In the genomic region with DNA sequence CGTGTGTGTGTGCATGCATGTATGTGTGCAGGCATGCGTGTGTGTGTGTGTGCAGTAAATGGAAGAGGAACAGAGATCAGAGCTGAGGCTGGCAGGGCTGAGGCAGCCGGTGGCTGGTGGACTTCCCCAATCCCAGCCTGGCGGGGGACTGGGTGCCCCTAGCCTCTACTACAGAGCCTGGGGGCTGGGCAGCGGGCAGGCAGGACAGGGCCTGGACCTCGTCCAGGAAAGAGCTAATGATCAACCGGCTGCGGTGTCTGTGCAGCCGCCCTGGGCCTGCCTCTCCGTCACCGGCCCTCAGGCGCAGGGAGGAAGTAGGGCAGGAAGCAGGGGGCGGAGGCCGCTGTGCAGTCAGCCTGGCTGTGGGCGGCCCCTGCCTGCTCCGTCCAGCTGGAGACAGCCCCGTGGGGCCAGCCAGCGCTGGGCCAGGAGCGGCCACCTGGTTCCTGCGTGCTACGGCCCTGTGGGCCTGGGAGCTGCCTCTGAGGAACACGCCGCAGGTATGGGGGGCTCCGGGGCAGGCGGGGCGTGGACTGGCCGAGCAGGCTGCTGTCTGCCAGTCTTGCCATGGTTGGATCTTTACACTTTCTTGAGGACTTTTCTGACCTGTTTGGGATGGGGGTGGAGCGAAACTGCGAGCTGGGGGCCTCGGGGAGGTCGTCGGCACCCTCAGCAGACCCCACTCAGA, we compare ENCODE assay signal across 1 cellular context.
TF ChIP-seq lines count a peak whose summit lies in the region.

Gene SH3TC1, plus strand, starts transcription at position 385 of the 688 bp plus-strand sequence. CDS start 5,905 bp downstream, outside the sequence.

TF ChIP-seq in HepG2, 621 proteins besides CTCF, POLR2A, EP300 and RAD21 (continued from another document and continues in another):
- TF ChIP-seq, protein P1, sequence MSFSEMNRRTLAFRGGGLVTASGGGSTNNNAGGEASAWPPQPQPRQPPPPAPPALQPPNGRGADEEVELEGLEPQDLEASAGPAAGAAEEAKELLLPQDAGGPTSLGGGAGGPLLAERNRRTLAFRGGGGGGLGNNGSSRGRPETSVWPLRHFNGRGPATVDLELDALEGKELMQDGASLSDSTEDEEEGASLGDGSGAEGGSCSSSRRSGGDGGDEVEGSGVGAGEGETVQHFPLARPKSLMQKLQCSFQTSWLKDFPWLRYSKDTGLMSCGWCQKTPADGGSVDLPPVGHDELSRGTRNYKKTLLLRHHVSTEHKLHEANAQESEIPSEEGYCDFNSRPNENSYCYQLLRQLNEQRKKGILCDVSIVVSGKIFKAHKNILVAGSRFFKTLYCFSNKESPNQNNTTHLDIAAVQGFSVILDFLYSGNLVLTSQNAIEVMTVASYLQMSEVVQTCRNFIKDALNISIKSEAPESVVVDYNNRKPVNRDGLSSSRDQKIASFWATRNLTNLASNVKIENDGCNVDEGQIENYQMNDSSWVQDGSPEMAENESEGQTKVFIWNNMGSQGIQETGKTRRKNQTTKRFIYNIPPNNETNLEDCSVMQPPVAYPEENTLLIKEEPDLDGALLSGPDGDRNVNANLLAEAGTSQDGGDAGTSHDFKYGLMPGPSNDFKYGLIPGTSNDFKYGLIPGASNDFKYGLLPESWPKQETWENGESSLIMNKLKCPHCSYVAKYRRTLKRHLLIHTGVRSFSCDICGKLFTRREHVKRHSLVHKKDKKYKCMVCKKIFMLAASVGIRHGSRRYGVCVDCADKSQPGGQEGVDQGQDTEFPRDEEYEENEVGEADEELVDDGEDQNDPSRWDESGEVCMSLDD (CRISPR knock-in tag; IDR thresholded peaks at IDR 0.05; ENCODE audit: borderline replicate concordance): no peak
- TF ChIP-seq, protein P2, sequence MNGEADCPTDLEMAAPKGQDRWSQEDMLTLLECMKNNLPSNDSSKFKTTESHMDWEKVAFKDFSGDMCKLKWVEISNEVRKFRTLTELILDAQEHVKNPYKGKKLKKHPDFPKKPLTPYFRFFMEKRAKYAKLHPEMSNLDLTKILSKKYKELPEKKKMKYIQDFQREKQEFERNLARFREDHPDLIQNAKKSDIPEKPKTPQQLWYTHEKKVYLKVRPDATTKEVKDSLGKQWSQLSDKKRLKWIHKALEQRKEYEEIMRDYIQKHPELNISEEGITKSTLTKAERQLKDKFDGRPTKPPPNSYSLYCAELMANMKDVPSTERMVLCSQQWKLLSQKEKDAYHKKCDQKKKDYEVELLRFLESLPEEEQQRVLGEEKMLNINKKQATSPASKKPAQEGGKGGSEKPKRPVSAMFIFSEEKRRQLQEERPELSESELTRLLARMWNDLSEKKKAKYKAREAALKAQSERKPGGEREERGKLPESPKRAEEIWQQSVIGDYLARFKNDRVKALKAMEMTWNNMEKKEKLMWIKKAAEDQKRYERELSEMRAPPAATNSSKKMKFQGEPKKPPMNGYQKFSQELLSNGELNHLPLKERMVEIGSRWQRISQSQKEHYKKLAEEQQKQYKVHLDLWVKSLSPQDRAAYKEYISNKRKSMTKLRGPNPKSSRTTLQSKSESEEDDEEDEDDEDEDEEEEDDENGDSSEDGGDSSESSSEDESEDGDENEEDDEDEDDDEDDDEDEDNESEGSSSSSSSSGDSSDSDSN (CRISPR knock-in tag; IDR thresholded peaks at IDR 0.05): peak; percentile 98
- TF ChIP-seq TCF7 (IDR thresholded peaks at IDR 0.05; ENCODE audit: low read depth): no peak
- TF ChIP-seq ZNF740 (CRISPR knock-in tag; IDR thresholded peaks at IDR 0.05): no peak
- peak; percentile 59; the same call in 1 of the 2 replicates for TF ChIP-seq BCL6 (CRISPR knock-in tag; IDR thresholded peaks at IDR 0.05)
- TF ChIP-seq ZNF234 (CRISPR knock-in tag; conservative IDR thresholded peaks at IDR 0.05): no peak
- peak; percentile 79 for TF ChIP-seq MAX (IDR thresholded peaks at IDR 0.05)
- TF ChIP-seq, protein P3, sequence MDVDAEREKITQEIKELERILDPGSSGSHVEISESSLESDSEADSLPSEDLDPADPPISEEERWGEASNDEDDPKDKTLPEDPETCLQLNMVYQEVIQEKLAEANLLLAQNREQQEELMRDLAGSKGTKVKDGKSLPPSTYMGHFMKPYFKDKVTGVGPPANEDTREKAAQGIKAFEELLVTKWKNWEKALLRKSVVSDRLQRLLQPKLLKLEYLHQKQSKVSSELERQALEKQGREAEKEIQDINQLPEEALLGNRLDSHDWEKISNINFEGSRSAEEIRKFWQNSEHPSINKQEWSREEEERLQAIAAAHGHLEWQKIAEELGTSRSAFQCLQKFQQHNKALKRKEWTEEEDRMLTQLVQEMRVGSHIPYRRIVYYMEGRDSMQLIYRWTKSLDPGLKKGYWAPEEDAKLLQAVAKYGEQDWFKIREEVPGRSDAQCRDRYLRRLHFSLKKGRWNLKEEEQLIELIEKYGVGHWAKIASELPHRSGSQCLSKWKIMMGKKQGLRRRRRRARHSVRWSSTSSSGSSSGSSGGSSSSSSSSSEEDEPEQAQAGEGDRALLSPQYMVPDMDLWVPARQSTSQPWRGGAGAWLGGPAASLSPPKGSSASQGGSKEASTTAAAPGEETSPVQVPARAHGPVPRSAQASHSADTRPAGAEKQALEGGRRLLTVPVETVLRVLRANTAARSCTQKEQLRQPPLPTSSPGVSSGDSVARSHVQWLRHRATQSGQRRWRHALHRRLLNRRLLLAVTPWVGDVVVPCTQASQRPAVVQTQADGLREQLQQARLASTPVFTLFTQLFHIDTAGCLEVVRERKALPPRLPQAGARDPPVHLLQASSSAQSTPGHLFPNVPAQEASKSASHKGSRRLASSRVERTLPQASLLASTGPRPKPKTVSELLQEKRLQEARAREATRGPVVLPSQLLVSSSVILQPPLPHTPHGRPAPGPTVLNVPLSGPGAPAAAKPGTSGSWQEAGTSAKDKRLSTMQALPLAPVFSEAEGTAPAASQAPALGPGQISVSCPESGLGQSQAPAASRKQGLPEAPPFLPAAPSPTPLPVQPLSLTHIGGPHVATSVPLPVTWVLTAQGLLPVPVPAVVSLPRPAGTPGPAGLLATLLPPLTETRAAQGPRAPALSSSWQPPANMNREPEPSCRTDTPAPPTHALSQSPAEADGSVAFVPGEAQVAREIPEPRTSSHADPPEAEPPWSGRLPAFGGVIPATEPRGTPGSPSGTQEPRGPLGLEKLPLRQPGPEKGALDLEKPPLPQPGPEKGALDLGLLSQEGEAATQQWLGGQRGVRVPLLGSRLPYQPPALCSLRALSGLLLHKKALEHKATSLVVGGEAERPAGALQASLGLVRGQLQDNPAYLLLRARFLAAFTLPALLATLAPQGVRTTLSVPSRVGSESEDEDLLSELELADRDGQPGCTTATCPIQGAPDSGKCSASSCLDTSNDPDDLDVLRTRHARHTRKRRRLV (CRISPR knock-in tag; IDR thresholded peaks at IDR 0.05): no peak
- peak; percentile 53; the same call in 1 of the 2 replicates for TF ChIP-seq HMG20A (CRISPR knock-in tag; IDR thresholded peaks at IDR 0.05; ENCODE audit: borderline replicate concordance)
- TF ChIP-seq, protein P4, sequence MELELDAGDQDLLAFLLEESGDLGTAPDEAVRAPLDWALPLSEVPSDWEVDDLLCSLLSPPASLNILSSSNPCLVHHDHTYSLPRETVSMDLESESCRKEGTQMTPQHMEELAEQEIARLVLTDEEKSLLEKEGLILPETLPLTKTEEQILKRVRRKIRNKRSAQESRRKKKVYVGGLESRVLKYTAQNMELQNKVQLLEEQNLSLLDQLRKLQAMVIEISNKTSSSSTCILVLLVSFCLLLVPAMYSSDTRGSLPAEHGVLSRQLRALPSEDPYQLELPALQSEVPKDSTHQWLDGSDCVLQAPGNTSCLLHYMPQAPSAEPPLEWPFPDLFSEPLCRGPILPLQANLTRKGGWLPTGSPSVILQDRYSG (CRISPR knock-in tag; IDR thresholded peaks at IDR 0.05): no peak
- no peak for TF ChIP-seq SRSF9 (IDR thresholded peaks at IDR 0.05; ENCODE audit: borderline replicate concordance, insufficient read depth, low read depth, low read length, poor library complexity, severe bottlenecking)
- TF ChIP-seq ZNF232 (CRISPR knock-in tag; IDR thresholded peaks at IDR 0.05; ENCODE audit: borderline replicate concordance): no peak
- peak; percentile 79 for TF ChIP-seq POLR2AphosphoS5 (IDR thresholded peaks at IDR 0.05; ENCODE audit: low read depth, low read length)
- no peak for TF ChIP-seq ZNF383 (CRISPR knock-in tag; IDR thresholded peaks at IDR 0.05; ENCODE audit: borderline replicate concordance)
- no peak for TF ChIP-seq TEAD2 (CRISPR knock-in tag; IDR thresholded peaks at IDR 0.05)
- TF ChIP-seq ASH2L (IDR thresholded peaks at IDR 0.05; ENCODE audit: insufficient read length, low read depth, low read length): no peak
- peak; percentile 88; the same call in 1 of the 2 replicates for TF ChIP-seq SIN3A (IDR thresholded peaks at IDR 0.05; ENCODE audit: borderline replicate concordance, low read depth, low read length)
- TF ChIP-seq ZNF619 (CRISPR knock-in tag; IDR thresholded peaks at IDR 0.05): no peak
- TF ChIP-seq GZF1 (CRISPR knock-in tag; IDR thresholded peaks at IDR 0.05): no peak; the same call in 1 of the 2 replicates
- peak; percentile 86 for TF ChIP-seq DPF2 (CRISPR knock-in tag; IDR thresholded peaks at IDR 0.05; ENCODE audit: borderline replicate concordance, low read depth)
- no peak for TF ChIP-seq HOXA9 (CRISPR knock-in tag; IDR thresholded peaks at IDR 0.05; ENCODE audit: borderline replicate concordance)
- TF ChIP-seq ZNF441 (CRISPR knock-in tag; IDR thresholded peaks at IDR 0.05; ENCODE audit: borderline replicate concordance): peak; percentile 97
- TF ChIP-seq MYNN (CRISPR knock-in tag; IDR thresholded peaks at IDR 0.05; ENCODE audit: low read depth): peak; percentile 86; the same call in 1 of the 2 replicates
- TF ChIP-seq NCOA2 (CRISPR knock-in tag; IDR thresholded peaks at IDR 0.05): peak; percentile 82
- TF ChIP-seq, protein P5, sequence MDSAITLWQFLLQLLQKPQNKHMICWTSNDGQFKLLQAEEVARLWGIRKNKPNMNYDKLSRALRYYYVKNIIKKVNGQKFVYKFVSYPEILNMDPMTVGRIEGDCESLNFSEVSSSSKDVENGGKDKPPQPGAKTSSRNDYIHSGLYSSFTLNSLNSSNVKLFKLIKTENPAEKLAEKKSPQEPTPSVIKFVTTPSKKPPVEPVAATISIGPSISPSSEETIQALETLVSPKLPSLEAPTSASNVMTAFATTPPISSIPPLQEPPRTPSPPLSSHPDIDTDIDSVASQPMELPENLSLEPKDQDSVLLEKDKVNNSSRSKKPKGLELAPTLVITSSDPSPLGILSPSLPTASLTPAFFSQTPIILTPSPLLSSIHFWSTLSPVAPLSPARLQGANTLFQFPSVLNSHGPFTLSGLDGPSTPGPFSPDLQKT (CRISPR knock-in tag; IDR thresholded peaks at IDR 0.05; ENCODE audit: borderline replicate concordance): no peak
- TF ChIP-seq MBNL3 (CRISPR knock-in tag; conservative IDR thresholded peaks at IDR 0.05): no peak
- TF ChIP-seq, protein P6, sequence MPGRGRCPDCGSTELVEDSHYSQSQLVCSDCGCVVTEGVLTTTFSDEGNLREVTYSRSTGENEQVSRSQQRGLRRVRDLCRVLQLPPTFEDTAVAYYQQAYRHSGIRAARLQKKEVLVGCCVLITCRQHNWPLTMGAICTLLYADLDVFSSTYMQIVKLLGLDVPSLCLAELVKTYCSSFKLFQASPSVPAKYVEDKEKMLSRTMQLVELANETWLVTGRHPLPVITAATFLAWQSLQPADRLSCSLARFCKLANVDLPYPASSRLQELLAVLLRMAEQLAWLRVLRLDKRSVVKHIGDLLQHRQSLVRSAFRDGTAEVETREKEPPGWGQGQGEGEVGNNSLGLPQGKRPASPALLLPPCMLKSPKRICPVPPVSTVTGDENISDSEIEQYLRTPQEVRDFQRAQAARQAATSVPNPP (CRISPR knock-in tag; IDR thresholded peaks at IDR 0.05): no peak
- no peak for TF ChIP-seq ZSCAN29 (CRISPR knock-in tag; conservative IDR thresholded peaks at IDR 0.05)
- TF ChIP-seq TAF1 (CRISPR knock-in tag; IDR thresholded peaks at IDR 0.05): peak; percentile 87
- TF ChIP-seq SIX4 (CRISPR knock-in tag; IDR thresholded peaks at IDR 0.05): peak; percentile 19; the same call in 1 of the 2 replicates
- peak; percentile 83 for TF ChIP-seq HDAC2 (CRISPR knock-in tag; IDR thresholded peaks at IDR 0.05)
- TF ChIP-seq ZNF605 (CRISPR knock-in tag; IDR thresholded peaks at IDR 0.05): no peak; the same call in 1 of the 2 replicates
- no peak for TF ChIP-seq ATF1 (CRISPR knock-in tag; IDR thresholded peaks at IDR 0.05)
- no peak for TF ChIP-seq JDP2 (CRISPR knock-in tag; IDR thresholded peaks at IDR 0.05; ENCODE audit: borderline replicate concordance)
- TF ChIP-seq, protein P7, sequence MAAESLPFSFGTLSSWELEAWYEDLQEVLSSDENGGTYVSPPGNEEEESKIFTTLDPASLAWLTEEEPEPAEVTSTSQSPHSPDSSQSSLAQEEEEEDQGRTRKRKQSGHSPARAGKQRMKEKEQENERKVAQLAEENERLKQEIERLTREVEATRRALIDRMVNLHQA (CRISPR knock-in tag; IDR thresholded peaks at IDR 0.05): no peak
- no peak for TF ChIP-seq SMC3 (IDR thresholded peaks at IDR 0.05; ENCODE audit: low read length)
- peak; percentile 86 for TF ChIP-seq SALL1 (CRISPR knock-in tag; IDR thresholded peaks at IDR 0.05)
- TF ChIP-seq, protein P8, sequence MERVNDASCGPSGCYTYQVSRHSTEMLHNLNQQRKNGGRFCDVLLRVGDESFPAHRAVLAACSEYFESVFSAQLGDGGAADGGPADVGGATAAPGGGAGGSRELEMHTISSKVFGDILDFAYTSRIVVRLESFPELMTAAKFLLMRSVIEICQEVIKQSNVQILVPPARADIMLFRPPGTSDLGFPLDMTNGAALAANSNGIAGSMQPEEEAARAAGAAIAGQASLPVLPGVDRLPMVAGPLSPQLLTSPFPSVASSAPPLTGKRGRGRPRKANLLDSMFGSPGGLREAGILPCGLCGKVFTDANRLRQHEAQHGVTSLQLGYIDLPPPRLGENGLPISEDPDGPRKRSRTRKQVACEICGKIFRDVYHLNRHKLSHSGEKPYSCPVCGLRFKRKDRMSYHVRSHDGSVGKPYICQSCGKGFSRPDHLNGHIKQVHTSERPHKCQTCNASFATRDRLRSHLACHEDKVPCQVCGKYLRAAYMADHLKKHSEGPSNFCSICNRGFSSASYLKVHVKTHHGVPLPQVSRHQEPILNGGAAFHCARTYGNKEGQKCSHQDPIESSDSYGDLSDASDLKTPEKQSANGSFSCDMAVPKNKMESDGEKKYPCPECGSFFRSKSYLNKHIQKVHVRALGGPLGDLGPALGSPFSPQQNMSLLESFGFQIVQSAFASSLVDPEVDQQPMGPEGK (CRISPR knock-in tag; IDR thresholded peaks at IDR 0.05): peak; percentile 90
